1 cellular context compared by ENCODE assay signal in the genomic region with DNA sequence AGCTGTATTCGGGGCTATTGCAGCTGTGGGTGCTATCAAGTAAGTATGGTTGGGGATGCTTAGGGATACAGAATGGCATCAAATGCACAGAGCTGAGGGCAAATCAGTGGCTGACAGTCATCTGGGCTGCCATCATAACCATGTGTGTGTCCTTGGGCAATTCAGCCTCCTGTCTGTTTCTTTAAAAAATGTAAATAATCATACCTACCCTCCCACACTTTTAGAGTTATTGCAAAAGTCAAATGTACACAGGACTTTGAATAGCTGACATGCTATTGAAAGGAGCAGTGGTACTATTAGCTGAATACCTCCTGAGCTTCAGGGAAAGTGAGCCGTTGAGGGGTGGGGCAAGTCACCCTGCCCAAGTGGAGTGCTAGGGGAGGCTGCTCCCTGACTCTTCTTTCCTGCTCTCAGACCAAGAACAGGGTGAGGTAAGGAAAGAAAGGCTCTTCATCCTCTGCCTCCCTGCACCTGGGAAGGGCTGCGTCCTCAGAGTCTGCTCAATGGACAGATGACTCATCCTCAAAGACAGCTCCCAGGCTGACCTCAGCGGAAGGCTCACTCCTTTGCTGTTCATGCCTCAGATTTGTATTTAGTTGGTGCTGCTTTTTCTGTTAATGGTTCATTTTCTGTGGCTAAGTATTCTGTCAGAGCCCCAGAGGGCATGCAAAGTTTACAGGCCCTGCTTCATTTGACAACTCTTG.
TF ChIP-seq lines count a peak whose summit lies in the region.

No MANE protein-coding gene starts in this region.

TF ChIP-seq in HepG2, 621 proteins besides CTCF, POLR2A, EP300 and RAD21 (continued from another document and continues in another):
- TF ChIP-seq, protein P1, sequence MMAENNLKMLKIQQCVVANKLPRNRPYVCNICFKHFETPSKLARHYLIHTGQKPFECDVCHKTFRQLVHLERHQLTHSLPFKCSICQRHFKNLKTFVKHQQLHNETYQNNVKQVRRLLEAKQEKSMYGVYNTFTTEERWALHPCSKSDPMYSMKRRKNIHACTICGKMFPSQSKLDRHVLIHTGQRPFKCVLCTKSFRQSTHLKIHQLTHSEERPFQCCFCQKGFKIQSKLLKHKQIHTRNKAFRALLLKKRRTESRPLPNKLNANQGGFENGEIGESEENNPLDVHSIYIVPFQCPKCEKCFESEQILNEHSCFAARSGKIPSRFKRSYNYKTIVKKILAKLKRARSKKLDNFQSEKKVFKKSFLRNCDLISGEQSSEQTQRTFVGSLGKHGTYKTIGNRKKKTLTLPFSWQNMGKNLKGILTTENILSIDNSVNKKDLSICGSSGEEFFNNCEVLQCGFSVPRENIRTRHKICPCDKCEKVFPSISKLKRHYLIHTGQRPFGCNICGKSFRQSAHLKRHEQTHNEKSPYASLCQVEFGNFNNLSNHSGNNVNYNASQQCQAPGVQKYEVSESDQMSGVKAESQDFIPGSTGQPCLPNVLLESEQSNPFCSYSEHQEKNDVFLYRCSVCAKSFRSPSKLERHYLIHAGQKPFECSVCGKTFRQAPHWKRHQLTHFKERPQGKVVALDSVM (CRISPR knock-in tag; IDR thresholded peaks at IDR 0.05): peak; percentile 80
- TF ChIP-seq HDAC6 (IDR thresholded peaks at IDR 0.05; ENCODE audit: low read depth, low read length) (no peak), PRMT3 (CRISPR knock-in tag; IDR thresholded peaks at IDR 0.05; ENCODE audit: borderline replicate concordance, low read depth) (no peak), KMT2B (CRISPR knock-in tag; IDR thresholded peaks at IDR 0.05) (peak; percentile 52; the same call in 1 of the 2 replicates), ZNF816 (CRISPR knock-in tag; IDR thresholded peaks at IDR 0.05; ENCODE audit: borderline replicate concordance) (no peak; the same call in 1 of the 2 replicates), FOXP1 (IDR thresholded peaks at IDR 0.05) (no peak), FOXP1 (CRISPR knock-in tag; IDR thresholded peaks at IDR 0.05) (peak; percentile 86), ZNF577 (CRISPR knock-in tag; IDR thresholded peaks at IDR 0.05; ENCODE audit: borderline replicate concordance, low read depth) (no peak), ZNF768 (CRISPR knock-in tag; IDR thresholded peaks at IDR 0.05) (no peak), SIN3A (IDR thresholded peaks at IDR 0.05; ENCODE audit: borderline replicate concordance, low read depth, low read length) (peak; percentile 46; the same call in 1 of the 2 replicates), SP5 (CRISPR knock-in tag; IDR thresholded peaks at IDR 0.05; ENCODE audit: borderline replicate concordance, low read depth) (peak; percentile 95), TBP (CRISPR knock-in tag; IDR thresholded peaks at IDR 0.05) (no peak), ZMYM4 (CRISPR knock-in tag; IDR thresholded peaks at IDR 0.05) (peak; percentile 61; the same call in 1 of the 2 replicates), PTBP1 (IDR thresholded peaks at IDR 0.05; ENCODE audit: low read depth, low read length, poor library complexity, severe bottlenecking) (no peak), FOXA1 (IDR thresholded peaks at IDR 0.05) (peak; percentile 86), FOXA1 (CRISPR knock-in tag; IDR thresholded peaks at IDR 0.05) (peak; percentile 97), ZNF737 (CRISPR knock-in tag; IDR thresholded peaks at IDR 0.05; ENCODE audit: borderline replicate concordance) (no peak), RBAK (CRISPR knock-in tag; IDR thresholded peaks at IDR 0.05) (peak; percentile 70; the same call in 1 of the 2 replicates), ZNF329 (CRISPR knock-in tag; IDR thresholded peaks at IDR 0.05; ENCODE audit: low read depth) (no peak), ZFYVE20 (CRISPR knock-in tag; IDR thresholded peaks at IDR 0.05; ENCODE audit: borderline replicate concordance, low read depth) (no peak), ERF (CRISPR knock-in tag; IDR thresholded peaks at IDR 0.05) (peak; percentile 52; the same call in 1 of the 2 replicates), TRIM24 (CRISPR knock-in tag; IDR thresholded peaks at IDR 0.05) (no peak), TCF7 (IDR thresholded peaks at IDR 0.05; ENCODE audit: low read depth) (peak; percentile 52), ZNF264 (CRISPR knock-in tag; IDR thresholded peaks at IDR 0.05) (no peak), RFX1 (IDR thresholded peaks at IDR 0.05) (no peak), PPARG (CRISPR knock-in tag; conservative IDR thresholded peaks at IDR 0.05) (no peak), ZFP62 (CRISPR knock-in tag; IDR thresholded peaks at IDR 0.05) (no peak), SRY (CRISPR knock-in tag; IDR thresholded peaks at IDR 0.05) (no peak), HNF4G (IDR thresholded peaks at IDR 0.05; ENCODE audit: borderline replicate concordance, low read depth, low read length) (peak; percentile 83; the same call in 1 of the 2 replicates), HNF4G (CRISPR knock-in tag; IDR thresholded peaks at IDR 0.05; ENCODE audit: borderline replicate concordance, low read depth) (peak; percentile 76; the same call in 1 of the 2 replicates), GABPB1 (CRISPR knock-in tag; IDR thresholded peaks at IDR 0.05) (no peak), ZFP1 (CRISPR knock-in tag; IDR thresholded peaks at IDR 0.05) (peak; percentile 82; the same call in 1 of the 2 replicates), HIVEP1 (CRISPR knock-in tag; IDR thresholded peaks at IDR 0.05) (0 out of 2 replicates have a peak, but pooled peaks have one; percentile 40), NFE2L2 (IDR thresholded peaks at IDR 0.05; ENCODE audit: low read length) (no peak), ZNF660 (CRISPR knock-in tag; IDR thresholded peaks at IDR 0.05; ENCODE audit: borderline replicate concordance, low read depth) (no peak), HNRNPLL (IDR thresholded peaks at IDR 0.05; ENCODE audit: low read depth, low read length, poor library complexity, severe bottlenecking) (no peak), ATRX (CRISPR knock-in tag; IDR thresholded peaks at IDR 0.05; ENCODE audit: borderline replicate concordance) (no peak), POLR2AphosphoS5 (IDR thresholded peaks at IDR 0.05; ENCODE audit: low read depth, low read length) (no peak), ZNF274 (CRISPR knock-in tag; IDR thresholded peaks at IDR 0.05) (no peak)
- TF ChIP-seq, protein P2, sequence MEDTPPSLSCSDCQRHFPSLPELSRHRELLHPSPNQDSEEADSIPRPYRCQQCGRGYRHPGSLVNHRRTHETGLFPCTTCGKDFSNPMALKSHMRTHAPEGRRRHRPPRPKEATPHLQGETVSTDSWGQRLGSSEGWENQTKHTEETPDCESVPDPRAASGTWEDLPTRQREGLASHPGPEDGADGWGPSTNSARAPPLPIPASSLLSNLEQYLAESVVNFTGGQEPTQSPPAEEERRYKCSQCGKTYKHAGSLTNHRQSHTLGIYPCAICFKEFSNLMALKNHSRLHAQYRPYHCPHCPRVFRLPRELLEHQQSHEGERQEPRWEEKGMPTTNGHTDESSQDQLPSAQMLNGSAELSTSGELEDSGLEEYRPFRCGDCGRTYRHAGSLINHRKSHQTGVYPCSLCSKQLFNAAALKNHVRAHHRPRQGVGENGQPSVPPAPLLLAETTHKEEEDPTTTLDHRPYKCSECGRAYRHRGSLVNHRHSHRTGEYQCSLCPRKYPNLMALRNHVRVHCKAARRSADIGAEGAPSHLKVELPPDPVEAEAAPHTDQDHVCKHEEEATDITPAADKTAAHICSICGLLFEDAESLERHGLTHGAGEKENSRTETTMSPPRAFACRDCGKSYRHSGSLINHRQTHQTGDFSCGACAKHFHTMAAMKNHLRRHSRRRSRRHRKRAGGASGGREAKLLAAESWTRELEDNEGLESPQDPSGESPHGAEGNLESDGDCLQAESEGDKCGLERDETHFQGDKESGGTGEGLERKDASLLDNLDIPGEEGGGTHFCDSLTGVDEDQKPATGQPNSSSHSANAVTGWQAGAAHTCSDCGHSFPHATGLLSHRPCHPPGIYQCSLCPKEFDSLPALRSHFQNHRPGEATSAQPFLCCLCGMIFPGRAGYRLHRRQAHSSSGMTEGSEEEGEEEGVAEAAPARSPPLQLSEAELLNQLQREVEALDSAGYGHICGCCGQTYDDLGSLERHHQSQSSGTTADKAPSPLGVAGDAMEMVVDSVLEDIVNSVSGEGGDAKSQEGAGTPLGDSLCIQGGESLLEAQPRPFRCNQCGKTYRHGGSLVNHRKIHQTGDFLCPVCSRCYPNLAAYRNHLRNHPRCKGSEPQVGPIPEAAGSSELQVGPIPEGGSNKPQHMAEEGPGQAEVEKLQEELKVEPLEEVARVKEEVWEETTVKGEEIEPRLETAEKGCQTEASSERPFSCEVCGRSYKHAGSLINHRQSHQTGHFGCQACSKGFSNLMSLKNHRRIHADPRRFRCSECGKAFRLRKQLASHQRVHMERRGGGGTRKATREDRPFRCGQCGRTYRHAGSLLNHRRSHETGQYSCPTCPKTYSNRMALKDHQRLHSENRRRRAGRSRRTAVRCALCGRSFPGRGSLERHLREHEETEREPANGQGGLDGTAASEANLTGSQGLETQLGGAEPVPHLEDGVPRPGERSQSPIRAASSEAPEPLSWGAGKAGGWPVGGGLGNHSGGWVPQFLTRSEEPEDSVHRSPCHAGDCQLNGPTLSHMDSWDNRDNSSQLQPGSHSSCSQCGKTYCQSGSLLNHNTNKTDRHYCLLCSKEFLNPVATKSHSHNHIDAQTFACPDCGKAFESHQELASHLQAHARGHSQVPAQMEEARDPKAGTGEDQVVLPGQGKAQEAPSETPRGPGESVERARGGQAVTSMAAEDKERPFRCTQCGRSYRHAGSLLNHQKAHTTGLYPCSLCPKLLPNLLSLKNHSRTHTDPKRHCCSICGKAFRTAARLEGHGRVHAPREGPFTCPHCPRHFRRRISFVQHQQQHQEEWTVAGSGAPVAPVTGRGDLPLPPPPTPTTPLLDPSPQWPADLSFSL (CRISPR knock-in tag; IDR thresholded peaks at IDR 0.05): peak; percentile 57; the same call in 1 of the 2 replicates
- TF ChIP-seq, protein P3, sequence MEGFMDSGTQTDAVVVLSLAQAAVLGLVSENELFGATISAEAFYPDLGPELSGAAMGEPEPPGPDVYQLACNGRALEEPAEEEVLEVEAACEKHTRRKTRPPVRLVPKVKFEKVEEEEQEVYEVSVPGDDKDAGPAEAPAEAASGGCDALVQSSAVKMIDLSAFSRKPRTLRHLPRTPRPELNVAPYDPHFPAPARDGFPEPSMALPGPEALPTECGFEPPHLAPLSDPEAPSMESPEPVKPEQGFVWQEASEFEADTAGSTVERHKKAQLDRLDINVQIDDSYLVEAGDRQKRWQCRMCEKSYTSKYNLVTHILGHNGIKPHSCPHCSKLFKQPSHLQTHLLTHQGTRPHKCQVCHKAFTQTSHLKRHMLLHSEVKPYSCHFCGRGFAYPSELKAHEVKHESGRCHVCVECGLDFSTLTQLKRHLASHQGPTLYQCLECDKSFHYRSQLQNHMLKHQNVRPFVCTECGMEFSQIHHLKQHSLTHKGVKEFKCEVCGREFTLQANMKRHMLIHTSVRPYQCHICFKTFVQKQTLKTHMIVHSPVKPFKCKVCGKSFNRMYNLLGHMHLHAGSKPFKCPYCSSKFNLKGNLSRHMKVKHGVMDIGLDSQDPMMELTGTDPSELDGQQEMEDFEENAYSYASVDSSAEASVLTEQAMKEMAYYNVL (CRISPR knock-in tag; IDR thresholded peaks at IDR 0.05; ENCODE audit: borderline replicate concordance): peak; percentile 82; the same call in 1 of the 2 replicates
- TF ChIP-seq, protein P4, sequence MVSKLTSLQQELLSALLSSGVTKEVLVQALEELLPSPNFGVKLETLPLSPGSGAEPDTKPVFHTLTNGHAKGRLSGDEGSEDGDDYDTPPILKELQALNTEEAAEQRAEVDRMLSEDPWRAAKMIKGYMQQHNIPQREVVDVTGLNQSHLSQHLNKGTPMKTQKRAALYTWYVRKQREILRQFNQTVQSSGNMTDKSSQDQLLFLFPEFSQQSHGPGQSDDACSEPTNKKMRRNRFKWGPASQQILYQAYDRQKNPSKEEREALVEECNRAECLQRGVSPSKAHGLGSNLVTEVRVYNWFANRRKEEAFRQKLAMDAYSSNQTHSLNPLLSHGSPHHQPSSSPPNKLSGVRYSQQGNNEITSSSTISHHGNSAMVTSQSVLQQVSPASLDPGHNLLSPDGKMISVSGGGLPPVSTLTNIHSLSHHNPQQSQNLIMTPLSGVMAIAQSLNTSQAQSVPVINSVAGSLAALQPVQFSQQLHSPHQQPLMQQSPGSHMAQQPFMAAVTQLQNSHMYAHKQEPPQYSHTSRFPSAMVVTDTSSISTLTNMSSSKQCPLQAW (CRISPR knock-in tag; IDR thresholded peaks at IDR 0.05): peak; percentile 82; the same call in 1 of the 2 replicates
- TF ChIP-seq, protein P5, sequence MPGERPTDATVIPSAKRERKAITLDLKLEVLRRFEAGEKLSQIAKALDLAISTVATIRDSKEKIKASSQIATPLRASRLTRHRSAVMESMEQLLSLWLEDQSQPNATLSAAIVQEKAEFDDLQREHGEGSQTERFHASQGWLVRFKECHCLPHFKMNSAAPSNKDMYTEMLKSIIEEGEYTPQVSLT (CRISPR knock-in tag; IDR thresholded peaks at IDR 0.05; ENCODE audit: borderline replicate concordance, low read depth): no peak
- TF ChIP-seq, protein P6, sequence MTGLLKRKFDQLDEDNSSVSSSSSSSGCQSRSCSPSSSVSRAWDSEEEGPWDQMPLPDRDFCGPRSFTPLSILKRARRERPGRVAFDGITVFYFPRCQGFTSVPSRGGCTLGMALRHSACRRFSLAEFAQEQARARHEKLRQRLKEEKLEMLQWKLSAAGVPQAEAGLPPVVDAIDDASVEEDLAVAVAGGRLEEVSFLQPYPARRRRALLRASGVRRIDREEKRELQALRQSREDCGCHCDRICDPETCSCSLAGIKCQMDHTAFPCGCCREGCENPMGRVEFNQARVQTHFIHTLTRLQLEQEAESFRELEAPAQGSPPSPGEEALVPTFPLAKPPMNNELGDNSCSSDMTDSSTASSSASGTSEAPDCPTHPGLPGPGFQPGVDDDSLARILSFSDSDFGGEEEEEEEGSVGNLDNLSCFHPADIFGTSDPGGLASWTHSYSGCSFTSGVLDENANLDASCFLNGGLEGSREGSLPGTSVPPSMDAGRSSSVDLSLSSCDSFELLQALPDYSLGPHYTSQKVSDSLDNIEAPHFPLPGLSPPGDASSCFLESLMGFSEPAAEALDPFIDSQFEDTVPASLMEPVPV (CRISPR knock-in tag; IDR thresholded peaks at IDR 0.05): no peak
- TF ChIP-seq, protein P7, sequence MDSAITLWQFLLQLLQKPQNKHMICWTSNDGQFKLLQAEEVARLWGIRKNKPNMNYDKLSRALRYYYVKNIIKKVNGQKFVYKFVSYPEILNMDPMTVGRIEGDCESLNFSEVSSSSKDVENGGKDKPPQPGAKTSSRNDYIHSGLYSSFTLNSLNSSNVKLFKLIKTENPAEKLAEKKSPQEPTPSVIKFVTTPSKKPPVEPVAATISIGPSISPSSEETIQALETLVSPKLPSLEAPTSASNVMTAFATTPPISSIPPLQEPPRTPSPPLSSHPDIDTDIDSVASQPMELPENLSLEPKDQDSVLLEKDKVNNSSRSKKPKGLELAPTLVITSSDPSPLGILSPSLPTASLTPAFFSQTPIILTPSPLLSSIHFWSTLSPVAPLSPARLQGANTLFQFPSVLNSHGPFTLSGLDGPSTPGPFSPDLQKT (CRISPR knock-in tag; IDR thresholded peaks at IDR 0.05; ENCODE audit: borderline replicate concordance): no peak
- TF ChIP-seq, protein P8, sequence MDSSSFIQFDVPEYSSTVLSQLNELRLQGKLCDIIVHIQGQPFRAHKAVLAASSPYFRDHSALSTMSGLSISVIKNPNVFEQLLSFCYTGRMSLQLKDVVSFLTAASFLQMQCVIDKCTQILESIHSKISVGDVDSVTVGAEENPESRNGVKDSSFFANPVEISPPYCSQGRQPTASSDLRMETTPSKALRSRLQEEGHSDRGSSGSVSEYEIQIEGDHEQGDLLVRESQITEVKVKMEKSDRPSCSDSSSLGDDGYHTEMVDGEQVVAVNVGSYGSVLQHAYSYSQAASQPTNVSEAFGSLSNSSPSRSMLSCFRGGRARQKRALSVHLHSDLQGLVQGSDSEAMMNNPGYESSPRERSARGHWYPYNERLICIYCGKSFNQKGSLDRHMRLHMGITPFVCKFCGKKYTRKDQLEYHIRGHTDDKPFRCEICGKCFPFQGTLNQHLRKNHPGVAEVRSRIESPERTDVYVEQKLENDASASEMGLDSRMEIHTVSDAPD (CRISPR knock-in tag; IDR thresholded peaks at IDR 0.05): no peak
- TF ChIP-seq, protein P9, sequence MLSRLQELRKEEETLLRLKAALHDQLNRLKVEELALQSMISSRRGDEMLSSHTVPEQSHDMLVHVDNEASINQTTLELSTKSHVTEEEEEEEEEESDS (CRISPR knock-in tag; IDR thresholded peaks at IDR 0.05; ENCODE audit: borderline replicate concordance): no peak
